31 cellular contexts compared by ENCODE assay signal in genomic region chr6:131643855-131644460, GRCh38. TPM values are rescaled to one million over a fixed set of nuclear protein-coding genes. Genes with fewer than 3 reads are reported as not detected.
"Had no signal": no experiment of that assay in that cellular context is flagged by ENCODE, and none has a peak within 500 bp of the region (broad histone marks: within the 10 kb centered on the region; RNA-seq: fewer than 3 reads in every experiment).

No MANE protein-coding gene starts in this region.

- H3K4me1 Mint-ChIP-seq: activated B cell treated with CpG ODN at 0.5 μM for 24 hours, brain had no signal

- H3K9me3 ChIP-seq: adrenal gland, SJCRH30 had no signal

- H3K4me3 Mint-ChIP-seq: activated B cell treated with CpG ODN at 0.5 μM for 24 hours; activated CD4-positive, alpha-beta memory T cell treated with anti-CD3 and anti-CD28 coated beads for 36 hours; activated naive CD4-positive, alpha-beta T cell treated with anti-CD3 and anti-CD28 coated beads for 36 hours; activated T-cell treated with anti-CD3 and anti-CD28 coated beads, Interleukin-2, amount 50 U/mL, for 4 hours; activated T-helper 1 cell treated with anti-CD3 and anti-CD28 coated beads, Interleukin-12 subunit alpha, Interleukin-12 subunit beta, Interleukin-2, Interleukin-4 antibody, amounts not matched to agents 30 ng/mL and 10 ng/mL and 1 ng/mL, durations not matched to agents 14 hours and 24 hours and 36 hours; brain had no signal

- H3K36me3 Mint-ChIP-seq: activated CD4-positive, alpha-beta memory T cell treated with anti-CD3 and anti-CD28 coated beads for 36 hours; activated naive CD4-positive, alpha-beta T cell treated with anti-CD3 and anti-CD28 coated beads, Interleukin-2, amount 50 U/mL, for 72 hours; brain had no signal

- H3K9ac ChIP-seq: KMS-11 had no signal

- ATAC-seq: activated naive CD4-positive, alpha-beta T cell treated with anti-CD3 and anti-CD28 coated beads, Interleukin-2, amount 50 U/mL, for 72 hours; activated T-cell treated with anti-CD3 and anti-CD28 coated beads, Interleukin-2, amount 50 U/mL, for 4 hours had no signal

- H3K4me3 ChIP-seq: adrenal gland, PC-9, SJCRH30, SK-N-MC had no signal

- DNase-seq: activated B cell treated with CpG ODN at 0.5 μM for 24 hours; activated CD4-positive, alpha-beta memory T cell treated with anti-CD3 and anti-CD28 coated beads for 36 hours; activated CD4-positive, alpha-beta T cell treated with anti-CD3 and anti-CD28 coated beads for 4 hours; activated CD4-positive, alpha-beta T cell treated with anti-CD3 and anti-CD28 coated beads, Interleukin-2, amount 50 U/mL, for 1 hour; activated CD4-positive, CD25-positive, alpha-beta regulatory T cell treated with anti-CD3 and anti-CD28 coated beads, Interleukin-2, amount 50 U/mL, for 72 hours; activated CD8-positive, alpha-beta memory T cell treated with anti-CD3 and anti-CD28 coated beads, Interleukin-2, amount 50 U/mL, for 4 hours; activated gamma-delta T cell treated with Interleukin-2 at 50 U/mL for 16 hours; activated naive CD4-positive, alpha-beta T cell treated with anti-CD3 and anti-CD28 coated beads for 36 hours; activated T-cell treated with anti-CD3 and anti-CD28 coated beads for 4 hours; activated T-cell treated with anti-CD3 and anti-CD28 coated beads, Interleukin-2, amount 50 U/mL, for 4 hours; MM.1S; NCI-H1417; NCI-H187 treated with DMSO at 0.1 percent for 48 hours; NCI-H524 treated with DMSO at 0.1 percent for 48 hours; NCI-H748 treated with DMSO at 0.1 percent for 48 hours; NK-92 treated with Interleukin-12 subunit alpha and Interleukin-12 subunit beta, amount 100 ng/mL, for 24 hours; PC-9; Right ventricle myocardium superior; T1000 had no signal

- H3K4me2 ChIP-seq: KMS-11, PC-9 had no signal

- FAIRE-seq: bronchial epithelial cell had no signal

- H2AFZ ChIP-seq: PC-9 had no signal

- H3K4me1 ChIP-seq: SJCRH30 had no signal

- H3K36me3 ChIP-seq: adrenal gland, SJCRH30 had no signal

- H3K27ac ChIP-seq: KMS-11, PC-9, SJCRH30, SK-N-MC, VCaP had no signal

- H3K9me3 Mint-ChIP-seq: activated B cell treated with CpG ODN at 0.5 μM for 24 hours; activated CD4-positive, alpha-beta memory T cell treated with anti-CD3 and anti-CD28 coated beads for 36 hours; activated naive CD4-positive, alpha-beta T cell treated with anti-CD3 and anti-CD28 coated beads for 36 hours; activated naive CD4-positive, alpha-beta T cell treated with anti-CD3 and anti-CD28 coated beads, Interleukin-2, amount 50 U/mL, for 72 hours; activated T-cell treated with anti-CD3 and anti-CD28 coated beads, Interleukin-2, amount 50 U/mL, for 4 hours; activated T-helper 1 cell treated with anti-CD3 and anti-CD28 coated beads, Interleukin-12 subunit alpha, Interleukin-12 subunit beta, Interleukin-2, Interleukin-4 antibody, amounts not matched to agents 30 ng/mL and 10 ng/mL and 1 ng/mL, durations not matched to agents 14 hours and 24 hours and 36 hours; brain had no signal

- H3K27me3 ChIP-seq: adrenal gland, SJCRH30 had no signal

- H3K27me3 Mint-ChIP-seq: activated CD4-positive, alpha-beta memory T cell treated with anti-CD3 and anti-CD28 coated beads for 36 hours had no signal

- H3K27ac Mint-ChIP-seq: activated B cell treated with CpG ODN at 0.5 μM for 24 hours; activated CD4-positive, alpha-beta memory T cell treated with anti-CD3 and anti-CD28 coated beads for 36 hours; activated naive CD4-positive, alpha-beta T cell treated with anti-CD3 and anti-CD28 coated beads for 36 hours; activated naive CD4-positive, alpha-beta T cell treated with anti-CD3 and anti-CD28 coated beads, Interleukin-2, amount 50 U/mL, for 72 hours; activated T-helper 1 cell treated with anti-CD3 and anti-CD28 coated beads, Interleukin-12 subunit alpha, Interleukin-12 subunit beta, Interleukin-2, Interleukin-4 antibody, amounts not matched to agents 30 ng/mL and 10 ng/mL and 1 ng/mL, durations not matched to agents 14 hours and 24 hours and 36 hours; brain had no signal

RNA-seq across cellular contexts. Expression of gene ENPP3, which starts 6.9 kb away (rescaled TPM):
- total RNA-seq: bronchial epithelial cell, LHCN-M2, PC-9 had no signal

RNA-seq across cellular contexts. Expression of gene OR2A4, which starts 57.2 kb away (rescaled TPM):
- total RNA-seq: activated B cell treated with CpG ODN at 0.5 μM for 24 hours; activated CD4-positive, alpha-beta memory T cell treated with anti-CD3 and anti-CD28 coated beads for 36 hours; activated naive CD4-positive, alpha-beta T cell treated with anti-CD3 and anti-CD28 coated beads for 36 hours; activated naive CD4-positive, alpha-beta T cell treated with anti-CD3 and anti-CD28 coated beads, Interleukin-2, amount 50 U/mL, for 72 hours; activated T-cell treated with anti-CD3 and anti-CD28 coated beads, Interleukin-2, amount 50 U/mL, for 4 hours; activated T-helper 1 cell treated with anti-CD3 and anti-CD28 coated beads, Interleukin-12 subunit alpha, Interleukin-12 subunit beta, Interleukin-2, Interleukin-4 antibody, amounts not matched to agents 30 ng/mL and 10 ng/mL and 1 ng/mL, durations not matched to agents 14 hours and 24 hours and 36 hours; adrenal gland; PC-9; Right ventricle myocardium superior; SJCRH30; T-helper 1 cell treated with Interleukin-12 subunit alpha and Interleukin-12 subunit beta and Interleukin-4 antibody, amounts not matched to agents 30 ng/mL and 1 ng/mL, for 36 hours; T-helper 2 cell treated with Interferon-gamma antibody and Interleukin-4, amounts not matched to agents 100 ng/mL and 5 ng/mL, for 36 hours had no signal
